ENCODE assay signal across 15 cellular contexts in genomic region chr13:23567792-23568480, GRCh38. TPM values are rescaled to one million over a fixed set of nuclear protein-coding genes. Genes with fewer than 3 reads are reported as not detected.
DNase-seq lines count a peak whose midpoint lies in the region; ATAC-seq and TF ChIP-seq lines count a peak whose summit lies in the region.
"Had no signal": no experiment of that assay in that cellular context is flagged by ENCODE, and none has a peak within 500 bp of the region (broad histone marks: within the 10 kb centered on the region; RNA-seq: fewer than 3 reads in every experiment).

No MANE protein-coding gene starts in this region.

- H3K4me1 ChIP-seq in BE2C (peaks cover 17% of the 10 kb centered on the region), tibial artery (peaks cover 0 to 9% (median 0%) of the 10 kb centered on the region in 4 donors)
- H3K4me1 ChIP-seq: BLaER1 treated with 17β-estradiol and CSF1 and Interleukin-3, amounts not matched to agents 10 nM and 100 nM had no signal

- intact Hi-C loops in tibial artery (cut with DNase I; ENCODE audit: low total_unique reads) = no loop called here

- H3K4me3 ChIP-seq in BE2C (ENCODE audit: low read depth, low read length) = no peak overlapping the region
- no peak overlapping the region for H3K4me3 ChIP-seq in GM12875 (ENCODE audit: low read depth, low read length)
- no peak overlapping the region for H3K4me3 ChIP-seq in tibial artery
- H3K4me3 ChIP-seq: BLaER1 treated with 17β-estradiol and CSF1 and Interleukin-3, amounts not matched to agents 10 nM and 100 nM; MG63 had no signal

- DNase-seq in BE2C = no peak
- DNase-seq in left kidney (ENCODE audit: low read depth, low spot score) = peak; percentile 45
- no peak for DNase-seq in cerebellar nuclear complex (lab: John Stamatoyannopoulos, UW)
- no peak for DNase-seq in tibial artery
- no peak for DNase-seq in caudate nucleus (lab: John Stamatoyannopoulos, UW)
- DNase-seq: activated naive CD4-positive, alpha-beta T cell treated with anti-CD3 and anti-CD28 coated beads for 36 hours; HFFc6; MG63; NCI-H226; right cardiac atrium; T-cell had no signal

- no peaks in the 10 kb centered on the region for H3K27me3 ChIP-seq in BE2C
- H3K27me3 ChIP-seq in tibial artery = peaks cover 0 to 23% of the 10 kb centered on the region in 2 donors
- H3K27me3 ChIP-seq: BLaER1 treated with 17β-estradiol and CSF1 and Interleukin-3, amounts not matched to agents 10 nM and 100 nM; MG63 had no signal

- H3K36me3 ChIP-seq in BE2C (no peaks in the 10 kb centered on the region), tibial artery (no peaks in the 10 kb centered on the region)
- H3K36me3 ChIP-seq: BLaER1 treated with 17β-estradiol and CSF1 and Interleukin-3, amounts not matched to agents 10 nM and 100 nM; MG63 had no signal

- TF ChIP-seq CTCF in BE2C (IDR thresholded peaks at IDR 0.05; ENCODE audit: low read depth, low read length) = peak; percentile 38; the same call in 1 of the 2 replicates
- TF ChIP-seq CTCF in GM12875 (IDR thresholded peaks at IDR 0.05; ENCODE audit: borderline replicate concordance, insufficient read depth, low read depth, low read length) = 0 out of 2 replicates have a peak, but pooled peaks have one; percentile 24
- TF ChIP-seq CTCF in VCaP (conservative IDR thresholded peaks at IDR 0.05) = 0 out of 2 replicates have a peak, but pooled peaks have one; percentile 7
- no peak for TF ChIP-seq CTCF in tibial artery (IDR thresholded peaks at IDR 0.05)

- H3K27ac ChIP-seq in VCaP (no peak overlapping the region), tibial artery (no peak overlapping the region), caudate nucleus (ENCODE audit: low read depth, low read length) (no peak overlapping the region)
- H3K27ac ChIP-seq: BLaER1 treated with 17β-estradiol and CSF1 and Interleukin-3, amounts not matched to agents 10 nM and 100 nM had no signal

- H3K9me3 ChIP-seq in BE2C = 0 out of 2 replicates have a peak, but pooled peaks cover 2% of the 10 kb centered on the region
- H3K9me3 ChIP-seq in tibial artery = no peaks in the 10 kb centered on the region
- H3K9me3 ChIP-seq: BLaER1 treated with 17β-estradiol and CSF1 and Interleukin-3, amounts not matched to agents 10 nM and 100 nM; MG63 had no signal

- ATAC-seq in HG03139 (IDR thresholded peaks at IDR 0.05; ENCODE audit: unreplicated experiment) = no peak
- ATAC-seq: T-cell had no signal

RNA-seq across cellular contexts. Expression of gene TNFRSF19, which starts 2.3 kb away (rescaled TPM):
- polyA plus RNA-seq in BE2C (2012; ENCODE audit: insufficient read depth, insufficient read length, low read depth) = 19.6 TPM

Comparison
In these comparisons a context has a peak if more than half of its experiments do, and no peak if none do; other contexts are left out.
1. CTCF ChIP-seq: peak in BE2C (single experiment), GM12875 (single experiment) and VCaP (single experiment); none in tibial artery (0 of 2).